ENCODE assay signal across 15 cellular contexts in genomic region chr2:12397861-12398260, GRCh38.
DNase-seq lines count a peak whose midpoint lies in the region; ATAC-seq and TF ChIP-seq lines count a peak whose summit lies in the region.
"Had no signal": no experiment of that assay in that cellular context is flagged by ENCODE, and none has a peak within 500 bp of the region (broad histone marks: within the 10 kb centered on the region; RNA-seq: fewer than 3 reads in every experiment).

No MANE protein-coding gene starts in this region.

- H3K36me3 ChIP-seq in esophagus muscularis mucosa: no peaks in the 10 kb centered on the region
- H3K36me3 ChIP-seq: WERI-Rb-1 had no signal

- TF ChIP-seq POLR2A in esophagus muscularis mucosa (IDR thresholded peaks at IDR 0.05; ENCODE audit: low read depth): no peak

- H3K27me3 ChIP-seq in esophagus muscularis mucosa: no peaks in the 10 kb centered on the region

- H3K27ac ChIP-seq in esophagus muscularis mucosa (replicated peaks in 1 of 4): no peak overlapping the region
- H3K27ac ChIP-seq: RWPE1, WERI-Rb-1 had no signal

- peak; percentile 80 for ATAC-seq in GM21619 (IDR thresholded peaks at IDR 0.05; ENCODE audit: unreplicated experiment)
- ATAC-seq: activated T-cell treated with anti-CD3 and anti-CD28 coated beads, Interleukin-2, amount 50 U/mL, for 4 hours; natural killer cell treated with Interleukin-12 subunit alpha and Interleukin-12 subunit beta and Interleukin-15 and Interleukin-18, amount 100 ng/mL, for 72 hours had no signal

- H3K4me3 ChIP-seq in esophagus muscularis mucosa: no peak overlapping the region
- H3K4me3 ChIP-seq: smooth muscle cell had no signal

- no peaks in the 10 kb centered on the region for H3K9me3 ChIP-seq in esophagus muscularis mucosa

- intact Hi-C loops in esophagus muscularis mucosa (cut with DNase I): no loop called here

- DNase-seq in COLO829 (ENCODE audit: low spot score) (peak; percentile 14), NOMO-1 treated with DMSO at 0.1 percent for 48 hours (lab: John Stamatoyannopoulos, UW; ENCODE audit: unreplicated experiment) (peak; percentile 68), islet precursor cell (peak; percentile 58), activated gamma-delta T cell treated with Interleukin-2 at 50 U/mL for 16 hours (no peak), esophagus muscularis mucosa (ENCODE audit: extremely low spot score) (no peak), NCI-H1048 (lab: John Stamatoyannopoulos, UW) (no peak), HCEC 1CT (no peak)
- DNase-seq: activated T-cell treated with anti-CD3 and anti-CD28 coated beads, Interleukin-2, amount 50 U/mL, for 4 hours; COR-L47; NCI-H1694; WERI-Rb-1 had no signal

- TF ChIP-seq EP300 in esophagus muscularis mucosa (IDR thresholded peaks at IDR 0.05): no peak

- H3K4me1 ChIP-seq in esophagus muscularis mucosa: no peaks in the 10 kb centered on the region

- TF ChIP-seq CTCF in esophagus muscularis mucosa (IDR thresholded peaks at IDR 0.05): no peak

- whole genome bisulfite sequencing in esophagus muscularis mucosa: 82% methylated on average over 9 of the region's 9 CpGs

Comparison
In these comparisons a context has a peak if more than half of its experiments do, and no peak if none do; other contexts are left out.
1. DNase-seq: peak in COLO829 (single experiment), NOMO-1 treated with DMSO at 0.1 percent for 48 hours (single experiment) and islet precursor cell (single experiment); none in activated gamma-delta T cell treated with Interleukin-2 at 50 U/mL for 16 hours (single experiment), esophagus muscularis mucosa (single experiment), NCI-H1048 (single experiment) and HCEC 1CT (single experiment).